ENCODE assay signal across 21 cellular contexts in genomic region chr5:104650313-104650712, GRCh38.
"Had no signal": no experiment of that assay in that cellular context is flagged by ENCODE, and none has a peak within 500 bp of the region (broad histone marks: within the 10 kb centered on the region; RNA-seq: fewer than 3 reads in every experiment).

No MANE protein-coding gene starts in this region.

- H3K4me1 Mint-ChIP-seq: naive B cell, nephron had no signal

- H3K27me3 ChIP-seq: esophagus squamous epithelium, gastroesophageal sphincter, right atrium auricular region, sigmoid colon, stomach had no signal

- H3K4me3 Mint-ChIP-seq: naive B cell, nephron had no signal

- H3K36me3 ChIP-seq: esophagus squamous epithelium, gastroesophageal sphincter, right atrium auricular region, sigmoid colon, stomach, thoracic aorta had no signal

- H3K36me3 Mint-ChIP-seq: naive B cell had no signal

- H3K27me3 Mint-ChIP-seq: naive B cell had no signal

- H3K27ac ChIP-seq: esophagus squamous epithelium, gastroesophageal sphincter, right atrium auricular region, sigmoid colon, skin epidermis, stomach, thoracic aorta had no signal

- ATAC-seq: gastroesophageal sphincter, left lobe of liver had no signal

- H3K4me1 ChIP-seq: esophagus squamous epithelium, gastroesophageal sphincter, right atrium auricular region, stomach had no signal

- DNase-seq: cerebellar nuclear complex; dermis blood vessel endothelial cell; esophagus squamous epithelium; foreskin fibroblast; islet precursor cell; mesenchymal stem cell; naive B cell; posterior cingulate gyrus; sigmoid colon; stimulated activated CD4-positive, alpha-beta T cell treated with anti-CD3 and anti-CD28 coated beads, Interleukin-2, amount 100 ng/mL, for 24 hours; stimulated activated naive CD4-positive, alpha-beta T cell; stomach; substantia nigra; trophoblast cell had no signal

- H3K4me3 ChIP-seq: esophagus squamous epithelium, gastroesophageal sphincter, lung, right atrium auricular region, sigmoid colon, skin epidermis, stomach, thoracic aorta had no signal

- H3K27ac Mint-ChIP-seq: nephron had no signal
